ENCODE assay signal across 2 cellular contexts in the genomic region with DNA sequence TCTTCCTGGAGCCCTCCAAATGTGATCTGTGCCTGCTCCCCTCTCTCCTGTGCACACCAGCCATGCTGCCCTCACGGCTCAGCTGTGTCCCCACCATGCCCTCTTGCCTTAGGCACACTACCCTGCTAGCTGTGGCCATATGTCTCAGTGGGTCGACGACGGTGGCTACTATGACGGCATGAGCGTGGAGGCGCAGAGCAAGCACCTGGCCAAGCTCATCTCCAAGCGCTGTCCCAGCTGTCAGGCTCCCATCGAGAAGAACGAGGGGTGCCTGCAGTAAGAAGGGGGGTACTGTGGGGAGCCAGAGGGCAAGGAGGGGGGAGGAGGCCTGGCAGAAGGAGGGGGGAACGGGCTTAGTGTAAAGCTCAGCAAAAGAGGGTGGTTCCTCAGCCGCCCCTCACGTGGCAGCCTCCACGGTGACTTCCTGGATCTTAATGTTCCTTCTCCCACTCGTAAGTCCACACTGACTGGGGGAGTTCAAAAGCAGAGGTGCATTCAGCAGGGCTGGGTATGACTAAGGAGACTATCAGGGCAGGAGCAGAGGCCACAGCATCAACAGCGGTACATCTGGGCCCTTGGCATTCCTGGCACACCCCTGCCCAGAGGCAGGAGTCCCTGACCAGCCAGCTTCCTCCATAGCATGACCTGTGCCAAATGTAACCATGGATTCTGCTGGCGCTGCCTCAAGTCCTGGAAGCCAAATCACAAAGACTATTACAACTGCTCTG.
TF ChIP-seq lines count a peak whose summit lies in the region.

No MANE protein-coding gene starts in this region.

TF ChIP-seq in IMR-90, 13 proteins besides CTCF, POLR2A, EP300 and RAD21:
- TF ChIP-seq, protein P1, sequence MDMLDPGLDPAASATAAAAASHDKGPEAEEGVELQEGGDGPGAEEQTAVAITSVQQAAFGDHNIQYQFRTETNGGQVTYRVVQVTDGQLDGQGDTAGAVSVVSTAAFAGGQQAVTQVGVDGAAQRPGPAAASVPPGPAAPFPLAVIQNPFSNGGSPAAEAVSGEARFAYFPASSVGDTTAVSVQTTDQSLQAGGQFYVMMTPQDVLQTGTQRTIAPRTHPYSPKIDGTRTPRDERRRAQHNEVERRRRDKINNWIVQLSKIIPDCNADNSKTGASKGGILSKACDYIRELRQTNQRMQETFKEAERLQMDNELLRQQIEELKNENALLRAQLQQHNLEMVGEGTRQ (IDR thresholded peaks at IDR 0.05; ENCODE audit: low read depth, low read length), result no peak
- TF ChIP-seq, protein P2, sequence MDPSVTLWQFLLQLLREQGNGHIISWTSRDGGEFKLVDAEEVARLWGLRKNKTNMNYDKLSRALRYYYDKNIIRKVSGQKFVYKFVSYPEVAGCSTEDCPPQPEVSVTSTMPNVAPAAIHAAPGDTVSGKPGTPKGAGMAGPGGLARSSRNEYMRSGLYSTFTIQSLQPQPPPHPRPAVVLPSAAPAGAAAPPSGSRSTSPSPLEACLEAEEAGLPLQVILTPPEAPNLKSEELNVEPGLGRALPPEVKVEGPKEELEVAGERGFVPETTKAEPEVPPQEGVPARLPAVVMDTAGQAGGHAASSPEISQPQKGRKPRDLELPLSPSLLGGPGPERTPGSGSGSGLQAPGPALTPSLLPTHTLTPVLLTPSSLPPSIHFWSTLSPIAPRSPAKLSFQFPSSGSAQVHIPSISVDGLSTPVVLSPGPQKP (IDR thresholded peaks at IDR 0.05; ENCODE audit: borderline replicate concordance, low read depth, low read length), result no peak
- no peak for TF ChIP-seq FOS (IDR thresholded peaks at IDR 0.05; ENCODE audit: low read depth, low read length)
- no peak for TF ChIP-seq MXI1 (IDR thresholded peaks at IDR 0.05; ENCODE audit: borderline replicate concordance, low read depth, low read length)
- TF ChIP-seq RCOR1 (IDR thresholded peaks at IDR 0.05; ENCODE audit: insufficient replicate concordance, low read length), result no peak
- no peak for TF ChIP-seq MAZ (IDR thresholded peaks at IDR 0.05; ENCODE audit: borderline replicate concordance, low read depth, low read length)
- TF ChIP-seq RFX5 (IDR thresholded peaks at IDR 0.05; ENCODE audit: low read depth, low read length), result no peak
- no peak for TF ChIP-seq BHLHE40 (IDR thresholded peaks at IDR 0.05; ENCODE audit: low read depth, low read length)
- no peak for TF ChIP-seq CHD1 (IDR thresholded peaks at IDR 0.05; ENCODE audit: low read depth, low read length)
- TF ChIP-seq MAFK (IDR thresholded peaks at IDR 0.05; ENCODE audit: low read depth, low read length), result no peak
- TF ChIP-seq CEBPB (IDR thresholded peaks at IDR 0.05; ENCODE audit: low read depth, low read length), result no peak

TF ChIP-seq in K562, 482 proteins besides CTCF, POLR2A, EP300 and RAD21:
- TF ChIP-seq, protein P3, sequence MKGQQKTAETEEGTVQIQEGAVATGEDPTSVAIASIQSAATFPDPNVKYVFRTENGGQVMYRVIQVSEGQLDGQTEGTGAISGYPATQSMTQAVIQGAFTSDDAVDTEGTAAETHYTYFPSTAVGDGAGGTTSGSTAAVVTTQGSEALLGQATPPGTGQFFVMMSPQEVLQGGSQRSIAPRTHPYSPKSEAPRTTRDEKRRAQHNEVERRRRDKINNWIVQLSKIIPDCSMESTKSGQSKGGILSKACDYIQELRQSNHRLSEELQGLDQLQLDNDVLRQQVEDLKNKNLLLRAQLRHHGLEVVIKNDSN (CRISPR knock-in tag; IDR thresholded peaks at IDR 0.05), result 0 out of 2 replicates have a peak, but pooled peaks have one; percentile 16
- TF ChIP-seq SUPT5H (IDR thresholded peaks at IDR 0.05) (0 out of 2 replicates have a peak, but pooled peaks have one; percentile 23), SP1 (CRISPR knock-in tag; IDR thresholded peaks at IDR 0.05) (no peak), FOXP1 (CRISPR knock-in tag; IDR thresholded peaks at IDR 0.05) (0 out of 2 replicates have a peak, but pooled peaks have one; percentile 57), POLR2AphosphoS2 (IDR thresholded peaks at IDR 0.05; ENCODE audit: low read length) (0 out of 2 replicates have a peak, but pooled peaks have one; percentile 24), POLR2G (IDR thresholded peaks at IDR 0.05; ENCODE audit: low read depth, low read length) (peak; percentile 66)
